In the genomic region with DNA sequence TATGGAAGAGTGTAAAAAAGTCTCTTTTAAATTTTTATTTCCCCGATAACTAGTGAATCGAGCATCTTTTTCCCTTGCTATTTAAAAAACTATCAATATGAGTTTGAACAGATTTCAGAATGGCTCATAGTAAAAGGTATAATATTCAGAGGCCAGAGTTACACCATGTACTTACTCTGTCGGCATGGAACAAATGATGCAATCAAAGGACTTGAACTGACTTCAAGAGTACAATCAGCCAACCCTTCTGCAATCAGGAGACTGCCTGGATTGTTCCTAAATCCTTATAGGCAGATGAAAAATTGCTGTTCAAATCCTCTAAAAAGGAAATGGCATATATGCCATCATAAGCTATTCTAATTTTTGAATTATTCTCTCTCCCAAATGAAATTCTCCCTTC, we compare ENCODE assay signal across 27 cellular contexts.
"Had no signal": no experiment of that assay in that cellular context is flagged by ENCODE, and none has a peak within 500 bp of the region (broad histone marks: within the 10 kb centered on the region; RNA-seq: fewer than 3 reads in every experiment).

No MANE protein-coding gene starts in this region.

- DNase-seq: activated CD4-positive, alpha-beta T cell treated with anti-CD3 and anti-CD28 coated beads for 4 hours; activated CD4-positive, alpha-beta T cell treated with anti-CD3 and anti-CD28 coated beads, Interleukin-2, amount 50 U/mL, for 48 hours; activated CD4-positive, CD25-positive, alpha-beta regulatory T cell; activated effector memory CD4-positive, alpha-beta T cell treated with Interleukin-2 at 50 U/mL for 16 hours; activated naive CD4-positive, alpha-beta T cell treated with anti-CD3 and anti-CD28 coated beads for 36 hours; activated naive CD8-positive, alpha-beta T cell treated with anti-CD3 and anti-CD28 coated beads, Interleukin-2, amount 50 U/mL, for 24 hours; activated T-cell treated with anti-CD3 and anti-CD28 coated beads, Interleukin-2, amount 50 U/mL, for 72 hours; aorta; brain microvascular endothelial cell; central memory CD4-positive, alpha-beta T cell; effector memory CD4-positive, alpha-beta T cell; immature natural killer cell; kidney glomerular epithelial cell; left ventricle myocardium superior; midbrain; pancreas; right cardiac atrium; small intestine; stimulated activated CD4-positive, alpha-beta T cell treated with anti-CD3 and anti-CD28 coated beads, Interleukin-15, amount 100 ng/mL, for 24 hours; stimulated activated naive B cell treated with anti-CD40 and anti-IgM and Interleukin-4, amounts not matched to agents 10 μg/mL and 1 μg/mL and 100 μg/mL, for 72 hours; SW 1271; T-helper 17 cell had no signal

- H3K4me1 ChIP-seq: pancreas had no signal

- H3K4me1 Mint-ChIP-seq: activated naive CD8-positive, alpha-beta T cell treated with anti-CD3 and anti-CD28 coated beads, Interleukin-2, amount 50 U/mL, for 24 hours; immature natural killer cell; stimulated activated naive B cell treated with anti-CD40 and anti-IgM and Interleukin-4, amounts not matched to agents 10 μg/mL and 1 μg/mL and 100 μg/mL, for 72 hours; T-helper 17 cell had no signal

- H3K27ac Mint-ChIP-seq: activated naive CD4-positive, alpha-beta T cell treated with anti-CD3 and anti-CD28 coated beads for 36 hours; activated naive CD8-positive, alpha-beta T cell treated with anti-CD3 and anti-CD28 coated beads, Interleukin-2, amount 50 U/mL, for 24 hours; activated T-cell treated with anti-CD3 and anti-CD28 coated beads, Interleukin-2, amount 50 U/mL, for 72 hours; immature natural killer cell; natural killer cell treated with Interleukin-12 subunit alpha and Interleukin-12 subunit beta and Interleukin-15 and Interleukin-18, amount 100 ng/mL, for 72 hours; stimulated activated naive B cell treated with anti-CD40 and anti-IgM and Interleukin-4, amounts not matched to agents 10 μg/mL and 1 μg/mL and 100 μg/mL, for 72 hours; T-helper 17 cell; type B pancreatic cell had no signal

- H3K27ac ChIP-seq: brain microvascular endothelial cell, neutrophil, pancreas, SK-N-MC, thoracic aorta had no signal

- H3K9me3 ChIP-seq: neutrophil, pancreas, thoracic aorta had no signal

- H3K27me3 Mint-ChIP-seq: activated naive CD8-positive, alpha-beta T cell treated with anti-CD3 and anti-CD28 coated beads, Interleukin-2, amount 50 U/mL, for 24 hours; stimulated activated naive B cell treated with anti-CD40 and anti-IgM and Interleukin-4, amounts not matched to agents 10 μg/mL and 1 μg/mL and 100 μg/mL, for 72 hours; T-helper 17 cell; type B pancreatic cell had no signal

- ATAC-seq: activated naive CD8-positive, alpha-beta T cell treated with anti-CD3 and anti-CD28 coated beads, Interleukin-2, amount 50 U/mL, for 24 hours; activated T-cell treated with anti-CD3 and anti-CD28 coated beads, Interleukin-2, amount 50 U/mL, for 72 hours; left ventricle myocardium superior; natural killer cell treated with Interleukin-12 subunit alpha and Interleukin-12 subunit beta and Interleukin-15 and Interleukin-18, amount 100 ng/mL, for 72 hours; pancreas; right cardiac atrium; stimulated activated naive B cell treated with anti-CD40 and anti-IgM and Interleukin-4, amounts not matched to agents 10 μg/mL and 1 μg/mL and 100 μg/mL, for 72 hours; T-helper 17 cell had no signal

- H3K36me3 Mint-ChIP-seq: immature natural killer cell; natural killer cell treated with Interleukin-12 subunit alpha and Interleukin-12 subunit beta and Interleukin-15 and Interleukin-18, amount 100 ng/mL, for 72 hours; stimulated activated naive B cell treated with anti-CD40 and anti-IgM and Interleukin-4, amounts not matched to agents 10 μg/mL and 1 μg/mL and 100 μg/mL, for 72 hours; type B pancreatic cell had no signal

- H3K27me3 ChIP-seq: brain microvascular endothelial cell, neutrophil had no signal

- H3K4me3 Mint-ChIP-seq: activated naive CD4-positive, alpha-beta T cell treated with anti-CD3 and anti-CD28 coated beads for 36 hours; activated naive CD8-positive, alpha-beta T cell treated with anti-CD3 and anti-CD28 coated beads, Interleukin-2, amount 50 U/mL, for 24 hours; activated T-cell treated with anti-CD3 and anti-CD28 coated beads, Interleukin-2, amount 50 U/mL, for 72 hours; immature natural killer cell; natural killer cell treated with Interleukin-12 subunit alpha and Interleukin-12 subunit beta and Interleukin-15 and Interleukin-18, amount 100 ng/mL, for 72 hours; stimulated activated naive B cell treated with anti-CD40 and anti-IgM and Interleukin-4, amounts not matched to agents 10 μg/mL and 1 μg/mL and 100 μg/mL, for 72 hours; T-helper 17 cell; type B pancreatic cell had no signal

- H3K4me3 ChIP-seq: pancreas, SK-N-MC, thoracic aorta had no signal

- H3K9me3 Mint-ChIP-seq: activated naive CD4-positive, alpha-beta T cell treated with anti-CD3 and anti-CD28 coated beads for 36 hours; activated naive CD8-positive, alpha-beta T cell treated with anti-CD3 and anti-CD28 coated beads, Interleukin-2, amount 50 U/mL, for 24 hours; activated T-cell treated with anti-CD3 and anti-CD28 coated beads, Interleukin-2, amount 50 U/mL, for 72 hours; immature natural killer cell; natural killer cell treated with Interleukin-12 subunit alpha and Interleukin-12 subunit beta and Interleukin-15 and Interleukin-18, amount 100 ng/mL, for 72 hours; stimulated activated naive B cell treated with anti-CD40 and anti-IgM and Interleukin-4, amounts not matched to agents 10 μg/mL and 1 μg/mL and 100 μg/mL, for 72 hours; type B pancreatic cell had no signal

- H3K36me3 ChIP-seq: brain microvascular endothelial cell, neutrophil, pancreas, thoracic aorta had no signal
